Comparison of ENCODE assay signal across 8 cellular contexts in genomic region chr1:230068952-230069684, GRCh38. TPM values are rescaled to one million over a fixed set of nuclear protein-coding genes. Genes with fewer than 3 reads are reported as not detected.
DNase-seq lines count a peak whose midpoint lies in the region; ATAC-seq, FAIRE-seq and TF ChIP-seq lines count a peak whose summit lies in the region.

No MANE protein-coding gene starts in this region.

- FAIRE-seq in D721Med (lab: Jason Lieb, UNC), result no peak

- peak overlapping the region; percentile 76 for H3K4me2 ChIP-seq in KMS-11

- peaks cover 68% of the 10 kb centered on the region for H3K79me2 ChIP-seq in KMS-11 (ENCODE audit: insufficient read depth, low read depth)

- in situ Hi-C loops in G401 (cut with HindIII; ENCODE audit: low sequenced_read_pairs), result no loop called here

- H3K4me1 ChIP-seq in KMS-11 (ENCODE audit: low read depth, poor library complexity, severe bottlenecking), result peaks cover 61% of the 10 kb centered on the region

- peak; percentile 41 for DNase-seq in G401 (ENCODE audit: low spot score)
- DNase-seq in activated naive CD4-positive, alpha-beta T cell treated with anti-CD3 and anti-CD28 coated beads, Interleukin-2, amount 50 U/mL, for 16 hours, result peak; percentile 23
- peak; percentile 30 for DNase-seq in iPS-NIHi11 (ENCODE audit: low spot score)
- DNase-seq in substantia nigra (lab: John Stamatoyannopoulos, UW), result peak in 3 of 49 donors; percentile 15 to 23 (median 18)
- no peak for DNase-seq in NCI-H2196 (lab: John Stamatoyannopoulos, UW; ENCODE audit: unreplicated experiment)
- DNase-seq in D721Med (ENCODE audit: insufficient read length, low spot score), result no peak

- peaks cover 40% of the 10 kb centered on the region for H4K20me1 ChIP-seq in KMS-11 (ENCODE audit: insufficient read depth)

- H2AFZ ChIP-seq in KMS-11 (ENCODE audit: low read depth), result 0 out of 2 replicates have a peak overlapping the region, but pooled peaks have one; percentile 0

- H3K27ac ChIP-seq in KMS-11 (peak overlapping the region; percentile 59), substantia nigra (ENCODE audit: low read depth, low read length, poor library complexity, severe bottlenecking) (peak overlapping the region; percentile 84)

- no peak for TF ChIP-seq CTCF in KMS-11 (conservative IDR thresholded peaks at IDR 0.05; ENCODE audit: low read depth, low read length)
- no peak for TF ChIP-seq CTCF in D721Med (IDR thresholded peaks at IDR 0.05; ENCODE audit: insufficient read depth, missing control alignments)

- no peaks in the 10 kb centered on the region for H3K36me3 ChIP-seq in KMS-11 (ENCODE audit: insufficient read depth)

- peak overlapping the region; percentile 95 for H3K4me3 ChIP-seq in KMS-11 (IDR thresholded peaks at IDR 0.05; ENCODE audit: insufficient read depth, low read depth, low read length)

- H3K27me3 ChIP-seq in KMS-11 (ENCODE audit: insufficient read depth, low read depth), result no peaks in the 10 kb centered on the region

- H3K9ac ChIP-seq in KMS-11, result peak overlapping the region; percentile 82

- ATAC-seq in HG02798 (IDR thresholded peaks at IDR 0.05; ENCODE audit: poor library complexity, unreplicated experiment), result no peak

RNA-seq across cellular contexts. Expression of gene GALNT2, which starts 2.1 kb away (rescaled TPM):
- total RNA-seq in G401 (2014; rRNA removed; shearing (Covaris generic)), result 36.7 and 42.8 TPM in 2 replicates

Comparison
In these comparisons a context has a peak if more than half of its experiments do, and no peak if none do; other contexts are left out.
1. DNase-seq: peak in G401 (single experiment), activated naive CD4-positive, alpha-beta T cell treated with anti-CD3 and anti-CD28 coated beads, Interleukin-2, amount 50 U/mL, for 16 hours (single experiment) and iPS-NIHi11 (single experiment); none in NCI-H2196 (single experiment) and D721Med (single experiment).